Comparison of ENCODE assay signal across 8 cellular contexts in the genomic region with DNA sequence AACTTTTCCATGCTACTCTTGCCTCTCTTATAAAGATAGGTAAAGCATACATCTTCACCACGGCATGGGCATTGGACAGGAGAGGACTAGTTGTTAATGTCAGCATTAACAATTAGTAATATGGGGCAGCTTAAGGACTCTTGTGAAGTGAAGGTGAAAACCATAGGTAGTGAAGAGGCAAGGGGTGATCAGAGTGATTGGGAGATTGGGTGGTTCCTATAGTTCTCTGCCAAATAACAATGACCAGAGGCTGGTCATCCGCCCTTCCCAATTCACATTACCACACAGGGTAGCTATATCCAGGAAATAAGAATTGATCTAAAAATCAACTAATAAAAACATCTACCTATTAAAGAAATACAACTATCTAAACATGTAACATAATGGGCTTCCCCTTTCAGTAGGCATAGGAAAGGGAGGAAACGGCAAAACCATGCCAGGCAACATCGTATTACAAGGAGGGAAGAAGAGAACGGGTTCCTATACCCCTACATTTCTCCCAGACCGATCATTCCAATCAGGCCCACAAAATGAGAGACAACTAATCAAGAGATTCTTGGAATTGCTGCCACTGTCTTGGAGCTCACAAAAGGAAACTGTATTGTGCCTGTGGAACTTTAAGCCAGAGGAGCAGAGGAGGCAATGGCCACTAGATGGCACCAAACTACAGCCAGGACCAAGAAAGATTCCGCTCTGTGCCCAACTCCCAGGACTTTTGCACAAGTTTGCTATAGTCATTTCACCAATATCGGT.
A peak's percentile ranks its signal among the peaks of the same experiment; 100 is the strongest.
DNase-seq lines count a peak whose midpoint lies in the region; ATAC-seq lines count a peak whose summit lies in the region.

No MANE protein-coding gene starts in this region.

- intact Hi-C loops in posterior cingulate gyrus (cut with DNase I) = loop anchor here (1.0 kb wide), 1 partner anchor 85 kb away; no protein-coding TSS in a partner anchor

- peak; percentile 90 for ATAC-seq in GM21786 (IDR thresholded peaks at IDR 0.05; ENCODE audit: unreplicated experiment)

- H3K4me1 ChIP-seq in SJSA1 (replicated peaks) = peaks cover 6% of the 10 kb centered on the region

- no peak overlapping the region for H3K4me3 ChIP-seq in SJSA1

- DNase-seq in GDM1 (lab: John Stamatoyannopoulos, UW) = peak; percentile 68
- peak; percentile 79 for DNase-seq in LHCN-M2 (ENCODE audit: low read depth)
- DNase-seq in SJSA1 (ENCODE audit: low read depth in 1 of 2, low spot score in 2 of 2) = peak; percentile 62 to 73
- DNase-seq in activated naive CD4-positive, alpha-beta T cell treated with Interleukin-2 at 50 U/mL for 16 hours = peak; percentile 64
- peak; percentile 78 for DNase-seq in globus pallidus (ENCODE audit: low spot score)
- DNase-seq in posterior cingulate gyrus = peak in 9 of 10 donors; percentile 44 to 94 (median 74)
- DNase-seq in ureter (ENCODE audit: low spot score) = peak; percentile 76

- no peaks in the 10 kb centered on the region for H3K9me3 ChIP-seq in SJSA1 (replicated peaks)

- no peaks in the 10 kb centered on the region for H3K27me3 ChIP-seq in SJSA1 (replicated peaks)

- no peak overlapping the region for H3K27ac ChIP-seq in SJSA1

- no peaks in the 10 kb centered on the region for H3K36me3 ChIP-seq in SJSA1
